3 cellular contexts compared by ENCODE assay signal in genomic region chr7:154080249-154080648, GRCh38. TPM values are rescaled to one million over a fixed set of nuclear protein-coding genes. Genes with fewer than 3 reads are reported as not detected.
"Had no signal": no experiment of that assay in that cellular context is flagged by ENCODE, and none has a peak within 500 bp of the region (broad histone marks: within the 10 kb centered on the region; RNA-seq: fewer than 3 reads in every experiment).

No MANE protein-coding gene starts in this region.

RNA-seq across cellular contexts. Expression of gene DPP6, which starts 28.1 kb away (rescaled TPM):
- total RNA-seq: GM23248, GM23338, HFFc6 had no signal
- polyA plus RNA-seq: GM23248, GM23338 had no signal
